In the genomic region with DNA sequence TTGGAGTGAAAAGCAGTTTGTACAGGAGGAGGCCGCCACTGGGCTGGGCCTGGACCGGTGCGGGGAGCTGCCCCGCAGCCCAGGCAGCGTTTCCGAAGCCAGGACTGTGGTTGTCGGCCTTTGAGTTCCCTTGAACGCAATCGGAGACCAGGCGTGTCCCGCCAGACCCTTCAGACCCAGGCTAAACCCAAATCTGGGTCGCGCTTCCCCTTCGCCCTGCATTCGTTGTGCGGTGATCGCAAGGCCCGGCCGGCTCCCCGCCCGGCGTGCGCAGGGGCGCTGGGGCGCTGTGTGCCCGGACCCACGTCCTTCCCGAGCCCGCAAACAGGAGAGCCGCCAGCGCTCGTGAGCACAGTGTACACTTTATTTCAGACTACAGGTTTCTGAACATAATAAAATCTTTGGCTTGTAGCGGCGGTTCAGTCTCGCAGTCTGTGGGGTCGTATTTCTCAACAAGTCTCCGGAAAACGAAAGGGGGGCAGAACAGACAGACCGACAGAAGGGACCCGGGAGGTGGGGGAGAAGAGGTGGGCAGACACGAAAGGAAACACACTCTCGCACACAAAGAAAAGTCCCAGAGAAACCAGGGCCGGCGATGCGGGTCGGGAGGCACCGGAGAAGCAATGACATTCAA, we compare ENCODE assay signal across 11 cellular contexts. TPM values are rescaled to one million over a fixed set of nuclear protein-coding genes. Genes with fewer than 3 reads are reported as not detected.
DNase-seq lines count a peak whose midpoint lies in the region; ATAC-seq and TF ChIP-seq lines count a peak whose summit lies in the region.
"Had no signal": no experiment of that assay in that cellular context is flagged by ENCODE, and none has a peak within 500 bp of the region (broad histone marks: within the 10 kb centered on the region; RNA-seq: fewer than 3 reads in every experiment).

No MANE protein-coding gene starts in this region.

- TF ChIP-seq CTCF in tibial nerve (IDR thresholded peaks at IDR 0.05) (no peak), transverse colon (IDR thresholded peaks at IDR 0.05) (no peak), mucosa of descending colon (IDR thresholded peaks at IDR 0.05) (no peak)

- intact Hi-C loops in transverse colon (cut with DNase I; ENCODE audit: low total_unique reads): no loop called here
- intact Hi-C loops in mucosa of descending colon (cut with DNase I, micrococcal nuclease): no loop called here

- DNase-seq in activated naive CD4-positive, alpha-beta T cell treated with anti-CD3 and anti-CD28 coated beads, Interleukin-2, amount 50 U/mL, for 16 hours: no peak
- DNase-seq in brain pericyte (ENCODE audit: low read depth, low spot score) (peak; percentile 8), naive B cell (no peak), tibial nerve (ENCODE audit: low spot score in 2 of 2) (no peak), islet precursor cell (no peak), transverse colon (no peak), mucosa of descending colon (no peak)
- DNase-seq: NCI-H2081 had no signal

- H3K36me3 Mint-ChIP-seq in activated naive CD4-positive, alpha-beta T cell treated with anti-CD3 and anti-CD28 coated beads, Interleukin-2, amount 50 U/mL, for 24 hours: no peaks in the 10 kb centered on the region
- H3K36me3 Mint-ChIP-seq in naive B cell: no peaks in the 10 kb centered on the region

- in situ Hi-C loops in transverse colon (cut with MboI; ENCODE audit: low pct_ligation_motif_present in 1 of 4, low pct_unique_long_range_greater_than_20kb in 1 of 4, low sequenced_read_pairs in 3 of 4): no loop called here

- H3K27ac Mint-ChIP-seq in activated naive CD4-positive, alpha-beta T cell treated with anti-CD3 and anti-CD28 coated beads, Interleukin-2, amount 50 U/mL, for 24 hours: no peak overlapping the region
- peak overlapping the region in 3 of 6 donors; percentile 47 to 87 (median 81) for H3K27ac Mint-ChIP-seq in naive B cell
- H3K27ac Mint-ChIP-seq: activated T-helper 1 cell treated with anti-CD3 and anti-CD28 coated beads, Interleukin-12 subunit alpha, Interleukin-12 subunit beta, Interleukin-2, Interleukin-4 antibody, amounts not matched to agents 30 ng/mL and 10 ng/mL and 1 ng/mL, durations not matched to agents 14 hours and 24 hours and 36 hours had no signal

- peaks cover 68% of the 10 kb centered on the region for H3K27me3 Mint-ChIP-seq in activated naive CD4-positive, alpha-beta T cell treated with anti-CD3 and anti-CD28 coated beads, Interleukin-2, amount 50 U/mL, for 24 hours
- peaks cover 68 to 92% (median 88%) of the 10 kb centered on the region in 3 donors for H3K27me3 Mint-ChIP-seq in naive B cell

- peak in 1 of 2 donors; percentile 17 for TF ChIP-seq EP300 in tibial nerve (IDR thresholded peaks at IDR 0.05)
- TF ChIP-seq EP300 in transverse colon (IDR thresholded peaks at IDR 0.05; ENCODE audit: low read depth): no peak

- H3K27ac ChIP-seq in tibial nerve: no peak overlapping the region
- H3K27ac ChIP-seq in transverse colon: no peak overlapping the region
- H3K27ac ChIP-seq: SK-N-MC had no signal

- H3K4me3 ChIP-seq in tibial nerve: peak overlapping the region in 3 of 4 donors; percentile 27 to 41 (median 31)
- H3K4me3 ChIP-seq in transverse colon: peak overlapping the region in 1 of 4 donors; percentile 42
- H3K4me3 ChIP-seq in mucosa of descending colon: no peak overlapping the region
- H3K4me3 ChIP-seq: SK-N-MC had no signal

- H3K9me3 Mint-ChIP-seq in activated naive CD4-positive, alpha-beta T cell treated with anti-CD3 and anti-CD28 coated beads, Interleukin-2, amount 50 U/mL, for 24 hours: no peaks in the 10 kb centered on the region
- peaks cover 0 to 7% (median 5%) of the 10 kb centered on the region in 7 donors for H3K9me3 Mint-ChIP-seq in naive B cell
- H3K9me3 Mint-ChIP-seq: activated T-helper 1 cell treated with anti-CD3 and anti-CD28 coated beads, Interleukin-12 subunit alpha, Interleukin-12 subunit beta, Interleukin-2, Interleukin-4 antibody, amounts not matched to agents 30 ng/mL and 10 ng/mL and 1 ng/mL, durations not matched to agents 14 hours and 24 hours and 36 hours had no signal

- no peak for TF ChIP-seq POLR2A in tibial nerve (IDR thresholded peaks at IDR 0.05)
- TF ChIP-seq POLR2A in transverse colon (IDR thresholded peaks at IDR 0.05): no peak

- H3K4me1 ChIP-seq in tibial nerve: peaks cover 0 to 42% (median 7%) of the 10 kb centered on the region in 4 donors
- H3K4me1 ChIP-seq in transverse colon: peaks cover 5 to 33% (median 20%) of the 10 kb centered on the region in 4 donors
- H3K4me1 ChIP-seq in mucosa of descending colon (ENCODE audit: low read depth): peaks cover 10% of the 10 kb centered on the region

- H3K36me3 ChIP-seq in tibial nerve (no peaks in the 10 kb centered on the region), transverse colon (no peaks in the 10 kb centered on the region), mucosa of descending colon (ENCODE audit: low read depth) (no peaks in the 10 kb centered on the region)

- H3K9me3 ChIP-seq in tibial nerve (no peaks in the 10 kb centered on the region), transverse colon (no peaks in the 10 kb centered on the region), mucosa of descending colon (no peaks in the 10 kb centered on the region)

- peak overlapping the region; percentile 87 for H3K4me3 Mint-ChIP-seq in activated naive CD4-positive, alpha-beta T cell treated with anti-CD3 and anti-CD28 coated beads, Interleukin-2, amount 50 U/mL, for 24 hours
- peak overlapping the region; percentile 81 to 95 (median 90) for H3K4me3 Mint-ChIP-seq in naive B cell
- H3K4me3 Mint-ChIP-seq: activated T-helper 1 cell treated with anti-CD3 and anti-CD28 coated beads, Interleukin-12 subunit alpha, Interleukin-12 subunit beta, Interleukin-2, Interleukin-4 antibody, amounts not matched to agents 30 ng/mL and 10 ng/mL and 1 ng/mL, durations not matched to agents 14 hours and 24 hours and 36 hours had no signal

- H3K27me3 ChIP-seq in tibial nerve (peaks cover 8 to 97% of the 10 kb centered on the region in 2 donors), transverse colon (peaks cover 100% of the 10 kb centered on the region)

- H3K4me1 Mint-ChIP-seq in activated naive CD4-positive, alpha-beta T cell treated with anti-CD3 and anti-CD28 coated beads, Interleukin-2, amount 50 U/mL, for 24 hours: peaks cover 30% of the 10 kb centered on the region
- H3K4me1 Mint-ChIP-seq in naive B cell: peaks cover 6 to 33% (median 27%) of the 10 kb centered on the region in 3 donors

- WGBS in tibial nerve, 2 donors: 17 to 18% methylated on average over 37 to 47 of the region's 47 CpGs
- 15 to 27% methylated on average over 4 to 46 of the region's 47 CpGs for WGBS in transverse colon (ENCODE audit: low coverage in 1 of 2), 2 donors

- ATAC-seq in naive B cell (ENCODE audit: low read depth in 2 of 2) (peak; percentile 33 to 47), mucosa of descending colon (no peak)

RNA-seq across cellular contexts. Expression of a gene that starts 5.5 kb away (rescaled TPM):
- not detected for polyA plus RNA-seq in naive B cell (ENCODE audit: low read depth in 6 of 6)
- total RNA-seq in tibial nerve (under 1 TPM in 3 of 4 donors, not detected in 1; 0.63 to 0.90 (median 0.78) TPM), transverse colon (not detected), mucosa of descending colon (not detected)
- total RNA-seq: activated T-helper 1 cell treated with anti-CD3 and anti-CD28 coated beads, Interleukin-12 subunit alpha, Interleukin-12 subunit beta, Interleukin-2, Interleukin-4 antibody, amounts not matched to agents 30 ng/mL and 10 ng/mL and 1 ng/mL, durations not matched to agents 14 hours and 24 hours and 36 hours had no signal
